In genomic region chr16:83826146-83826913, GRCh38 we compare ENCODE assay signal across 8 cellular contexts. TPM values are rescaled to one million over a fixed set of nuclear protein-coding genes. Genes with fewer than 3 reads are reported as not detected.
DNase-seq lines count a peak whose midpoint lies in the region; ATAC-seq, FAIRE-seq and TF ChIP-seq lines count a peak whose summit lies in the region.

No MANE protein-coding gene starts in this region.

- H3K27me3 Mint-ChIP-seq in activated naive CD4-positive, alpha-beta T cell treated with anti-CD3 and anti-CD28 coated beads for 36 hours (ENCODE audit: low read depth) = no peaks in the 10 kb centered on the region

- TF ChIP-seq EP300 in Ishikawa (IDR thresholded peaks at IDR 0.05; ENCODE audit: borderline replicate concordance) (no peak), upper lobe of left lung (IDR thresholded peaks at IDR 0.05) (peak in 1 of 4 donors; percentile 5)

- peak; percentile 94 for TF ChIP-seq RAD21 in Ishikawa (IDR thresholded peaks at IDR 0.05; ENCODE audit: low read depth)

- H3K9me3 Mint-ChIP-seq in activated naive CD4-positive, alpha-beta T cell treated with anti-CD3 and anti-CD28 coated beads for 36 hours = no peaks in the 10 kb centered on the region

- DNase-seq in BE2C (peak; percentile 78), GM19239 (ENCODE audit: insufficient read length, low spot score) (peak; percentile 84), SK-N-DZ (ENCODE audit: low spot score) (peak; percentile 65), head of caudate nucleus (peak; percentile 64 to 96 (median 90)), pons (ENCODE audit: low spot score) (peak; percentile 76), upper lobe of left lung (peak; percentile 88 to 89)
- DNase-seq in activated naive CD4-positive, alpha-beta T cell treated with anti-CD3 and anti-CD28 coated beads for 36 hours = peak; percentile 88

- H3K4me3 Mint-ChIP-seq in activated naive CD4-positive, alpha-beta T cell treated with anti-CD3 and anti-CD28 coated beads for 36 hours = no peak overlapping the region

- no peaks in the 10 kb centered on the region for H3K27me3 ChIP-seq in BE2C
- H3K27me3 ChIP-seq in upper lobe of left lung = no peaks in the 10 kb centered on the region

- H3K27ac ChIP-seq in upper lobe of left lung = no peak overlapping the region

- H3K4me1 Mint-ChIP-seq in activated naive CD4-positive, alpha-beta T cell treated with anti-CD3 and anti-CD28 coated beads for 36 hours (ENCODE audit: low read depth) = peaks cover 3% of the 10 kb centered on the region

- no peaks in the 10 kb centered on the region for H3K36me3 Mint-ChIP-seq in activated naive CD4-positive, alpha-beta T cell treated with anti-CD3 and anti-CD28 coated beads for 36 hours (ENCODE audit: low read depth)

- peak; percentile 94 to 95 for ATAC-seq in upper lobe of left lung (ENCODE audit: low FRiP score in 2 of 2)

- H3K4me3 ChIP-seq in BE2C (ENCODE audit: low read depth, low read length) (0 out of 2 replicates have a peak overlapping the region, but pooled peaks have one; percentile 1), upper lobe of left lung (no peak overlapping the region)

- WGBS in upper lobe of left lung, 2 donors = 37 to 42% methylated on average over 21 of the region's 21 CpGs

- intact Hi-C loops in activated naive CD4-positive, alpha-beta T cell treated with anti-CD3 and anti-CD28 coated beads for 36 hours (cut with micrococcal nuclease) = loop anchor here (1.0 to 5.0 kb wide), 4 partner anchors 73 to 239 kb away; partner anchors contain the start of genes MLYCD, OSGIN1 and SLC38A8
- intact Hi-C loops in head of caudate nucleus (cut with DNase I) = no loop called here

- no peaks in the 10 kb centered on the region for H3K4me1 ChIP-seq in BE2C
- peaks cover 0 to 8% (median 4%) of the 10 kb centered on the region in 4 donors for H3K4me1 ChIP-seq in upper lobe of left lung

- CTCF ChIA-PET in activated naive CD4-positive, alpha-beta T cell treated with anti-CD3 and anti-CD28 coated beads for 36 hours (lab: Charles Lee) = interaction anchor here (0.7 to 2.4 kb wide), 15 partner anchors 11 to 235 kb away, joined by 3 to 7 read pairs (median 4); no protein-coding TSS in a partner anchor

- H3K9me3 ChIP-seq in BE2C (no peaks in the 10 kb centered on the region), upper lobe of left lung (no peaks in the 10 kb centered on the region)

- H3K36me3 ChIP-seq in BE2C = no peaks in the 10 kb centered on the region
- H3K36me3 ChIP-seq in upper lobe of left lung = no peaks in the 10 kb centered on the region

- FAIRE-seq in GM19239 (lab: Jason Lieb, UNC) = peak; percentile 92

- no peak overlapping the region for H3K27ac Mint-ChIP-seq in activated naive CD4-positive, alpha-beta T cell treated with anti-CD3 and anti-CD28 coated beads for 36 hours

- TF ChIP-seq POLR2A in upper lobe of left lung (IDR thresholded peaks at IDR 0.05) = no peak

- TF ChIP-seq CTCF in BE2C (IDR thresholded peaks at IDR 0.05; ENCODE audit: low read depth, low read length) (peak; percentile 92), upper lobe of left lung (IDR thresholded peaks at IDR 0.05) (peak; percentile 88 to 94 (median 90))

TF ChIP-seq in Ishikawa, 13 proteins besides CTCF, POLR2A, EP300 and RAD21:
- no peak for TF ChIP-seq TAF1 (IDR thresholded peaks at IDR 0.05; ENCODE audit: low read depth)
- TF ChIP-seq, protein P1, sequence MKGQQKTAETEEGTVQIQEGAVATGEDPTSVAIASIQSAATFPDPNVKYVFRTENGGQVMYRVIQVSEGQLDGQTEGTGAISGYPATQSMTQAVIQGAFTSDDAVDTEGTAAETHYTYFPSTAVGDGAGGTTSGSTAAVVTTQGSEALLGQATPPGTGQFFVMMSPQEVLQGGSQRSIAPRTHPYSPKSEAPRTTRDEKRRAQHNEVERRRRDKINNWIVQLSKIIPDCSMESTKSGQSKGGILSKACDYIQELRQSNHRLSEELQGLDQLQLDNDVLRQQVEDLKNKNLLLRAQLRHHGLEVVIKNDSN (IDR thresholded peaks at IDR 0.05) = no peak; the same call in 1 of the 2 replicates
- TF ChIP-seq TEAD4 (IDR thresholded peaks at IDR 0.05) = no peak
- TF ChIP-seq CREB1 (IDR thresholded peaks at IDR 0.05; ENCODE audit: low read depth) = no peak
- TF ChIP-seq EGR1 (IDR thresholded peaks at IDR 0.05) = no peak
- TF ChIP-seq, protein P2, sequence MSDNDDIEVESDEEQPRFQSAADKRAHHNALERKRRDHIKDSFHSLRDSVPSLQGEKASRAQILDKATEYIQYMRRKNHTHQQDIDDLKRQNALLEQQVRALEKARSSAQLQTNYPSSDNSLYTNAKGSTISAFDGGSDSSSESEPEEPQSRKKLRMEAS (IDR thresholded peaks at IDR 0.05) = no peak
- TF ChIP-seq NFIC (IDR thresholded peaks at IDR 0.05) = 0 out of 2 replicates have a peak, but pooled peaks have one; percentile 23
- no peak for TF ChIP-seq CEBPB (IDR thresholded peaks at IDR 0.05)
- TF ChIP-seq TCF12 (IDR thresholded peaks at IDR 0.05; ENCODE audit: low read depth) = no peak

RNA-seq across cellular contexts. Expression of gene HSBP1, which starts 18.6 kb away (rescaled TPM):
- polyA plus RNA-seq in BE2C (2012; ENCODE audit: insufficient read depth, insufficient read length, low read depth) = 313 TPM
- 65.9 and 66.4 TPM in 2 replicates for polyA plus RNA-seq in SK-N-DZ (2014; cell fraction: cytosol; rRNA removed)
- polyA plus RNA-seq in SK-N-DZ (2014; cell fraction: nucleus; rRNA removed) = 48.5 and 49.9 TPM in 2 replicates
- 10 to 100 TPM; 72.1 to 72.8 TPM for total RNA-seq in activated naive CD4-positive, alpha-beta T cell treated with anti-CD3 and anti-CD28 coated beads for 36 hours
- 100 to 1,000 TPM in 1 of 6 donors, 10 to 100 TPM in 5; 17.5 to 106 (median 39.4) TPM for total RNA-seq in upper lobe of left lung
